Comparison of ENCODE assay signal across 7 cellular contexts in genomic region chr7:100217934-100218333, GRCh38. TPM values are rescaled to one million over a fixed set of nuclear protein-coding genes. Genes with fewer than 3 reads are reported as not detected.
DNase-seq lines count a peak whose midpoint lies in the region; ATAC-seq and TF ChIP-seq lines count a peak whose summit lies in the region.
"Not testable (repeated sequence)": the region's sequence is repeated elsewhere in the genome, so short reads cannot be mapped to it uniquely, and the experiment has no call there.
"Had no signal": no experiment of that assay in that cellular context is flagged by ENCODE, and none has a peak within 500 bp of the region (broad histone marks: within the 10 kb centered on the region; RNA-seq: fewer than 3 reads in every experiment).

No MANE protein-coding gene starts in this region.

- not testable (repeated sequence) for H3K4me2 ChIP-seq in SK-N-SH

- not testable (repeated sequence) for TF ChIP-seq EP300 in SK-N-SH (IDR thresholded peaks at IDR 0.05; ENCODE audit: borderline replicate concordance in 1 of 2, low read depth in 1 of 2, low read length in 1 of 2)

- not testable (repeated sequence) for H2AFZ ChIP-seq in SK-N-SH (ENCODE audit: low read depth)

- H3K79me2 ChIP-seq in SK-N-SH (ENCODE audit: insufficient read depth): not testable (repeated sequence)

- H3K27me3 Mint-ChIP-seq in activated naive CD8-positive, alpha-beta T cell treated with anti-CD3 and anti-CD28 coated beads, Interleukin-2, amount 50 U/mL, for 24 hours: not testable (repeated sequence)

- peaks cover 18% of the 10 kb centered on the region for H3K36me3 Mint-ChIP-seq in activated naive CD8-positive, alpha-beta T cell treated with anti-CD3 and anti-CD28 coated beads, Interleukin-2, amount 50 U/mL, for 24 hours (ENCODE audit: low read depth)

- not testable (repeated sequence) for H3K9me2 ChIP-seq in SK-N-SH

- DNase-seq in GM12865 (ENCODE audit: low read depth) (peak; percentile 73), HT1080 (ENCODE audit: low read depth) (peak; percentile 35), kidney glomerular epithelial cell (lab: John Stamatoyannopoulos, UW) (peak; percentile 40)
- not testable (repeated sequence) for DNase-seq in SK-N-SH
- DNase-seq in activated naive CD8-positive, alpha-beta T cell treated with anti-CD3 and anti-CD28 coated beads, Interleukin-2, amount 50 U/mL, for 24 hours: peak; percentile 94
- DNase-seq in stimulated activated CD8-positive, alpha-beta memory T cell treated with anti-CD3 and anti-CD28 coated beads, Interleukin-4, amount 100 ng/mL, for 4 hours (ENCODE audit: low read depth in 2 of 2, low spot score in 1 of 2): peak; percentile 50 to 53

- WGBS in SK-N-SH (ENCODE audit: low lambda C conversion rate): 0% methylated on average over 1 of the region's 5 CpGs

- H3K9me3 ChIP-seq in SK-N-SH: not testable (repeated sequence)

- not testable (repeated sequence) for H4K20me1 ChIP-seq in SK-N-SH (ENCODE audit: insufficient read depth)

- H3K4me3 ChIP-seq in GM12865 (ENCODE audit: low read depth, low read length); SK-N-SH (ENCODE audit: low read depth in 2 of 2, low read length in 1 of 2): not testable (repeated sequence)

- H3K9me3 Mint-ChIP-seq in activated naive CD8-positive, alpha-beta T cell treated with anti-CD3 and anti-CD28 coated beads, Interleukin-2, amount 50 U/mL, for 24 hours: not testable (repeated sequence)

- CTCF ChIA-PET in SK-N-SH (lab: Yijun Ruan, JAX): interaction anchor here (1.1 to 15.9 kb wide), 8 partner anchors 8 to 224 kb away, joined by 3 to 262 read pairs (median 4); partner anchors contain the start of gene MBLAC1

- H3K4me1 Mint-ChIP-seq in activated naive CD8-positive, alpha-beta T cell treated with anti-CD3 and anti-CD28 coated beads, Interleukin-2, amount 50 U/mL, for 24 hours: peaks cover 70% of the 10 kb centered on the region

- TF ChIP-seq CTCF in GM12865 (IDR thresholded peaks at IDR 0.05; ENCODE audit: insufficient read depth, low read depth, low read length, missing control alignments) (peak; percentile 46), SK-N-SH (IDR thresholded peaks at IDR 0.05) (peak; percentile 42)

- H3K9ac ChIP-seq in SK-N-SH: not testable (repeated sequence)

- not testable (repeated sequence) for H3K27ac Mint-ChIP-seq in activated naive CD8-positive, alpha-beta T cell treated with anti-CD3 and anti-CD28 coated beads, Interleukin-2, amount 50 U/mL, for 24 hours

- peak; percentile 50 for TF ChIP-seq RAD21 in SK-N-SH (IDR thresholded peaks at IDR 0.05; ENCODE audit: low read length)

- not testable (repeated sequence) for H3K4me1 ChIP-seq in SK-N-SH (ENCODE audit: control insufficient read depth in 1 of 2, insufficient read depth in 2 of 2, low read depth in 1 of 2, low read length in 1 of 2)

- peak; percentile 14 for ATAC-seq in activated naive CD8-positive, alpha-beta T cell treated with anti-CD3 and anti-CD28 coated beads, Interleukin-2, amount 50 U/mL, for 24 hours

- H3K27ac ChIP-seq in SK-N-SH (ENCODE audit: low read depth in 2 of 2, low read length in 1 of 2): not testable (repeated sequence)

- POLR2A ChIA-PET in SK-N-SH (lab: Yijun Ruan, JAX): not testable (repeated sequence)

- not testable (repeated sequence) for H3K36me3 ChIP-seq in SK-N-SH (replicated peaks in 1 of 2; ENCODE audit: control insufficient read depth in 1 of 2, insufficient read depth in 2 of 2, low read length in 1 of 2)

- not testable (repeated sequence) for H3F3A ChIP-seq in SK-N-SH (replicated peaks; ENCODE audit: insufficient read depth)

- peak overlapping the region; percentile 88 for H3K4me3 Mint-ChIP-seq in activated naive CD8-positive, alpha-beta T cell treated with anti-CD3 and anti-CD28 coated beads, Interleukin-2, amount 50 U/mL, for 24 hours

- not testable (repeated sequence) for H3K27me3 ChIP-seq in SK-N-SH (ENCODE audit: insufficient read depth)

TF ChIP-seq in SK-N-SH, 30 proteins besides CTCF, POLR2A, EP300 and RAD21:
- peak; percentile 46 for TF ChIP-seq SMC3 (IDR thresholded peaks at IDR 0.05; ENCODE audit: low read depth, low read length)

RNA-seq across cellular contexts. Expression of gene PVRIG, which starts 1.8 kb away (rescaled TPM):
- not detected in 2 replicates for total RNA-seq in HT1080 (2014; rRNA removed; shearing (Covaris generic))
- polyA plus RNA-seq in HT1080 (2015; cell fraction: cytosol; rRNA removed): not detected in 2 replicates
- polyA plus RNA-seq in HT1080 (2015; cell fraction: nucleus; rRNA removed): not detected in 2 replicates
- not detected in 2 replicates for polyA plus RNA-seq in SK-N-SH (2012; rRNA removed)
- not detected in 2 replicates for polyA plus RNA-seq in SK-N-SH (2012; cell fraction: cytosol; rRNA removed)
- not detected in 2 replicates for polyA plus RNA-seq in SK-N-SH (2012; cell fraction: nucleus; rRNA removed)
- total RNA-seq: H4 had no signal

RNA-seq across cellular contexts. Expression of gene STAG3, which starts 40.2 kb away (rescaled TPM):
- total RNA-seq in HT1080 (2014; rRNA removed; shearing (Covaris generic)): 0.10 and 0.23 TPM in 2 replicates
- polyA plus RNA-seq in HT1080 (2015; cell fraction: cytosol; rRNA removed): 0.08 and 0.11 TPM in 2 replicates
- polyA plus RNA-seq in HT1080 (2015; cell fraction: nucleus; rRNA removed): 0.07 and 2.1 TPM in 2 replicates
- 0.10 and 0.31 TPM in 2 replicates for polyA plus RNA-seq in SK-N-SH (2012; rRNA removed)
- 0.03 and 0.08 TPM in 2 replicates for polyA plus RNA-seq in SK-N-SH (2012; cell fraction: cytosol; rRNA removed)
- 1.4 and 1.8 TPM in 2 replicates for polyA plus RNA-seq in SK-N-SH (2012; cell fraction: nucleus; rRNA removed)

RNA-seq across cellular contexts. Expression of gene GPC2, which starts 40.8 kb away (rescaled TPM):
- 0.51 TPM in 1 of 2 replicates, not detected in the other for total RNA-seq in HT1080 (2014; rRNA removed; shearing (Covaris generic))
- 0.26 and 0.53 TPM in 2 replicates for polyA plus RNA-seq in HT1080 (2015; cell fraction: cytosol; rRNA removed)
- 1.5 and 1.6 TPM in 2 replicates for polyA plus RNA-seq in HT1080 (2015; cell fraction: nucleus; rRNA removed)
- 12.9 and 14.2 TPM in 2 replicates for polyA plus RNA-seq in SK-N-SH (2012; rRNA removed)
- polyA plus RNA-seq in SK-N-SH (2012; cell fraction: cytosol; rRNA removed): 2.8 and 5.2 TPM in 2 replicates
- 105 and 117 TPM in 2 replicates for polyA plus RNA-seq in SK-N-SH (2012; cell fraction: nucleus; rRNA removed)

RNA-seq across cellular contexts. Expression of gene GAL3ST4, which starts 49.5 kb away (rescaled TPM):
- total RNA-seq in HT1080 (2014; rRNA removed; shearing (Covaris generic)): 0.34 and 0.37 TPM in 2 replicates
- polyA plus RNA-seq in HT1080 (2015; cell fraction: cytosol; rRNA removed): 0.56 and 0.73 TPM in 2 replicates
- polyA plus RNA-seq in HT1080 (2015; cell fraction: nucleus; rRNA removed): 0.44 and 1.0 TPM in 2 replicates
- 9.0 and 9.4 TPM in 2 replicates for polyA plus RNA-seq in SK-N-SH (2012; rRNA removed)
- polyA plus RNA-seq in SK-N-SH (2012; cell fraction: cytosol; rRNA removed): 4.0 and 6.4 TPM in 2 replicates
- 20.7 and 25.6 TPM in 2 replicates for polyA plus RNA-seq in SK-N-SH (2012; cell fraction: nucleus; rRNA removed)

RNA-seq across cellular contexts. Expression of gene TRAPPC14, which starts 59.4 kb away (rescaled TPM):
- total RNA-seq in HT1080 (2014; rRNA removed; shearing (Covaris generic)): 14.1 and 17.4 TPM in 2 replicates
- 16.5 and 18.3 TPM in 2 replicates for polyA plus RNA-seq in HT1080 (2015; cell fraction: cytosol; rRNA removed)
- polyA plus RNA-seq in HT1080 (2015; cell fraction: nucleus; rRNA removed): 110 and 128 TPM in 2 replicates
- 13.9 and 16.4 TPM in 2 replicates for polyA plus RNA-seq in SK-N-SH (2012; rRNA removed)
- polyA plus RNA-seq in SK-N-SH (2012; cell fraction: cytosol; rRNA removed): 3.7 and 5.3 TPM in 2 replicates
- polyA plus RNA-seq in SK-N-SH (2012; cell fraction: nucleus; rRNA removed): 125 and 160 TPM in 2 replicates
